34 cellular contexts compared by ENCODE assay signal in genomic region chr7:144629598-144629997, GRCh38.
"Had no signal": no experiment of that assay in that cellular context is flagged by ENCODE, and none has a peak within 500 bp of the region (broad histone marks: within the 10 kb centered on the region; RNA-seq: fewer than 3 reads in every experiment).

No MANE protein-coding gene starts in this region.

- H3K27me3 ChIP-seq: MG63 had no signal

- H3K4me3 ChIP-seq: MG63 had no signal

- DNase-seq: Karpas-422, Kasumi-1, MG63, MM.1S, NCI-H1048, NCI-H1092, NCI-H1092 treated with DMSO at 0.1 percent for 48 hours, NCI-H1105, NCI-H1105 treated with DMSO at 0.1 percent for 48 hours, NCI-H1417, NCI-H1417 treated with DMSO at 0.1 percent for 48 hours, NCI-H1436, NCI-H1436 treated with DMSO at 0.1 percent for 48 hours, NCI-H146, NCI-H1694, NCI-H1694 treated with DMSO at 0.1 percent for 48 hours, NCI-H187, NCI-H187 treated with DMSO at 0.1 percent for 48 hours, NCI-H1930, NCI-H2029, NCI-H2029 treated with DMSO at 0.1 percent for 48 hours, NCI-H2081, NCI-H2081 treated with DMSO at 0.1 percent for 48 hours, NCI-H2107, NCI-H2171, NCI-H2171 treated with DMSO at 0.1 percent for 48 hours, NCI-H2227 treated with DMSO at 0.1 percent for 48 hours, NCI-H226, NCI-H345, NCI-H446, NCI-H446 treated with DMSO at 0.1 percent for 48 hours, NCI-H510A, NCI-H510A treated with DMSO at 0.1 percent for 48 hours, NCI-H524 had no signal

- H3K9me3 ChIP-seq: MG63 had no signal

- H3K36me3 ChIP-seq: MG63 had no signal
